In genomic region chr3:129623447-129624118, GRCh38 we compare ENCODE assay signal across 1 cellular context.
TF ChIP-seq lines count a peak whose summit lies in the region.

No MANE protein-coding gene starts in this region.

TF ChIP-seq in HepG2, 621 proteins besides CTCF, POLR2A, EP300 and RAD21 (continued from another document and continues in another):
- TF ChIP-seq ZNF687 (CRISPR knock-in tag; IDR thresholded peaks at IDR 0.05): peak; percentile 85
- TF ChIP-seq MLX (CRISPR knock-in tag; IDR thresholded peaks at IDR 0.05): peak; percentile 30; the same call in 1 of the 2 replicates
- no peak; the same call in 1 of the 2 replicates for TF ChIP-seq AHDC1 (CRISPR knock-in tag; IDR thresholded peaks at IDR 0.05; ENCODE audit: borderline replicate concordance)
- no peak for TF ChIP-seq SOX13 (IDR thresholded peaks at IDR 0.05)
- peak in 1 of 2 experiments; percentile 21; a peak in 1 of 4 replicates for TF ChIP-seq SOX13 (CRISPR knock-in tag; conservative IDR thresholded peaks at IDR 0.05 in 1 of 2, IDR thresholded peaks at IDR 0.05 in 1 of 2)
- no peak for TF ChIP-seq SMARCC2 (IDR thresholded peaks at IDR 0.05)
- TF ChIP-seq SKIL (CRISPR knock-in tag; IDR thresholded peaks at IDR 0.05; ENCODE audit: borderline replicate concordance): peak; percentile 52; the same call in 1 of the 2 replicates
- 0 out of 2 replicates have a peak, but pooled peaks have one; percentile 44 for TF ChIP-seq ETV6 (CRISPR knock-in tag; conservative IDR thresholded peaks at IDR 0.05)
- no peak for TF ChIP-seq TARDBP (CRISPR knock-in tag; IDR thresholded peaks at IDR 0.05)
- TF ChIP-seq KLF12 (CRISPR knock-in tag; IDR thresholded peaks at IDR 0.05; ENCODE audit: borderline replicate concordance): no peak
- TF ChIP-seq ZNF282 (IDR thresholded peaks at IDR 0.05; ENCODE audit: partially characterized antibody): no peak
- 0 out of 2 replicates have a peak, but pooled peaks have one; percentile 32 for TF ChIP-seq ZMYM2 (CRISPR knock-in tag; IDR thresholded peaks at IDR 0.05)
- TF ChIP-seq HNRNPK (IDR thresholded peaks at IDR 0.05; ENCODE audit: low read depth, low read length, poor library complexity, severe bottlenecking): no peak
- TF ChIP-seq ZNF263 (CRISPR knock-in tag; IDR thresholded peaks at IDR 0.05): peak; percentile 15; the same call in 1 of the 2 replicates
- peak; percentile 44; the same call in 1 of the 2 replicates for TF ChIP-seq HDAC2 (CRISPR knock-in tag; IDR thresholded peaks at IDR 0.05)
- no peak for TF ChIP-seq ZHX1 (CRISPR knock-in tag; IDR thresholded peaks at IDR 0.05; ENCODE audit: low read depth)
- no peak for TF ChIP-seq HNRNPUL1 (IDR thresholded peaks at IDR 0.05; ENCODE audit: low read depth, low read length)
- 0 out of 2 replicates have a peak, but pooled peaks have one; percentile 24 for TF ChIP-seq ZNF646 (CRISPR knock-in tag; IDR thresholded peaks at IDR 0.05)
- no peak for TF ChIP-seq FOXA1 (IDR thresholded peaks at IDR 0.05)
- TF ChIP-seq FOXA1 (CRISPR knock-in tag; IDR thresholded peaks at IDR 0.05): peak; percentile 60
- peak; percentile 43; the same call in 1 of the 2 replicates for TF ChIP-seq TFDP1 (CRISPR knock-in tag; IDR thresholded peaks at IDR 0.05; ENCODE audit: borderline replicate concordance)
- peak; percentile 64; the same call in 1 of the 2 replicates for TF ChIP-seq ZGPAT (CRISPR knock-in tag; IDR thresholded peaks at IDR 0.05)
